In genomic region chr2:197356136-197356535, GRCh38 we compare ENCODE assay signal across 10 cellular contexts.
DNase-seq lines count a peak whose midpoint lies in the region; ATAC-seq, FAIRE-seq and TF ChIP-seq lines count a peak whose summit lies in the region.
"Had no signal": no experiment of that assay in that cellular context is flagged by ENCODE, and none has a peak within 500 bp of the region (broad histone marks: within the 10 kb centered on the region; RNA-seq: fewer than 3 reads in every experiment).

No MANE protein-coding gene starts in this region.

- TF ChIP-seq CTCF in WERI-Rb-1 (IDR thresholded peaks at IDR 0.05; ENCODE audit: low read depth, low read length) = 0 out of 2 replicates have a peak, but pooled peaks have one; percentile 23

- peaks cover 4% of the 10 kb centered on the region for H3K9me3 ChIP-seq in WERI-Rb-1 (ENCODE audit: severe bottlenecking)
- H3K9me3 ChIP-seq: neutrophil had no signal

- intact Hi-C loops in head of caudate nucleus (cut with DNase I) = no loop called here

- no peaks in the 10 kb centered on the region for H3K36me3 ChIP-seq in WERI-Rb-1
- H3K36me3 ChIP-seq: neutrophil had no signal

- no peaks in the 10 kb centered on the region for H3K27me3 ChIP-seq in WERI-Rb-1 (ENCODE audit: insufficient read depth, low read depth, severe bottlenecking)
- H3K27me3 ChIP-seq: neutrophil had no signal

- no peak for ATAC-seq in GM21447 (IDR thresholded peaks at IDR 0.05; ENCODE audit: unreplicated experiment)

- no peak overlapping the region for H3K27ac ChIP-seq in WERI-Rb-1
- H3K27ac ChIP-seq: neutrophil had no signal

- DNase-seq in CD1c-positive myeloid dendritic cell (ENCODE audit: extremely low spot score) = peak; percentile 7
- DNase-seq in GM18507 (ENCODE audit: extremely low spot score, insufficient read length, low read depth) = peak; percentile 11
- DNase-seq in WERI-Rb-1 = no peak
- peak; percentile 22 for DNase-seq in iPS DF 4.7 (ENCODE audit: extremely low read depth, low spot score)
- no peak for DNase-seq in erythroblast (lab: John Stamatoyannopoulos, UW)
- no peak for DNase-seq in head of caudate nucleus
- no peak for DNase-seq in amniotic stem cell (lab: John Stamatoyannopoulos, UW)
- DNase-seq: effector CD4-positive, alpha-beta T cell had no signal

- peak; percentile 12 for FAIRE-seq in GM18507 (lab: Jason Lieb, UNC)

- TF ChIP-seq POLR2A in erythroblast (IDR thresholded peaks at IDR 0.05; ENCODE audit: low read length) = no peak

- no peak overlapping the region for H3K4me3 ChIP-seq in WERI-Rb-1 (ENCODE audit: low read depth, low read length)

Comparison
In these comparisons a context has a peak if more than half of its experiments do, and no peak if none do; other contexts are left out.
1. DNase-seq: peak in CD1c-positive myeloid dendritic cell (single experiment), GM18507 (single experiment) and iPS DF 4.7 (single experiment); none in WERI-Rb-1 (single experiment), erythroblast (0 of 2), head of caudate nucleus (0 of 42) and amniotic stem cell (single experiment).